ENCODE assay signal across 38 cellular contexts in genomic region chr18:52337286-52337685, GRCh38. TPM values are rescaled to one million over a fixed set of nuclear protein-coding genes. Genes with fewer than 3 reads are reported as not detected.
DNase-seq lines count a peak whose midpoint lies in the region; ATAC-seq and TF ChIP-seq lines count a peak whose summit lies in the region.
"Had no signal": no experiment of that assay in that cellular context is flagged by ENCODE, and none has a peak within 500 bp of the region (broad histone marks: within the 10 kb centered on the region; RNA-seq: fewer than 3 reads in every experiment).

No MANE protein-coding gene starts in this region.

- H3K27me3 ChIP-seq in mammary epithelial cell (ENCODE audit: insufficient read depth, low read length) (peaks cover 28% of the 10 kb centered on the region), adipocyte (replicated peaks; ENCODE audit: control insufficient read depth, insufficient read depth, low read length) (peaks cover 32% of the 10 kb centered on the region)

- H3K27ac ChIP-seq in mammary epithelial cell (ENCODE audit: insufficient read depth, low read depth, low read length) = no peak overlapping the region
- H3K27ac ChIP-seq: cardiac muscle cell, colonic mucosa, epithelial cell of prostate, gastrocnemius medialis, HL-60, neural progenitor cell, parathyroid adenoma, upper lobe of right lung, WERI-Rb-1 had no signal

- no peaks in the 10 kb centered on the region for H3K36me3 Mint-ChIP-seq in MCF 10A (ENCODE audit: insufficient read depth, unreplicated experiment)
- H3K36me3 Mint-ChIP-seq: CD8-positive, alpha-beta memory T cell; neural progenitor cell had no signal

- dilution Hi-C loops in mammary epithelial cell (cut with HindIII; ENCODE audit: low sequenced_read_pairs) = no loop called here

- no peaks in the 10 kb centered on the region for H3K79me2 ChIP-seq in mammary epithelial cell (ENCODE audit: insufficient read depth, low read length)
- H3K79me2 ChIP-seq: parathyroid adenoma had no signal

- TF ChIP-seq CTCF in mammary epithelial cell (conservative IDR thresholded peaks at IDR 0.05 in 1 of 2, IDR thresholded peaks at IDR 0.05 in 1 of 2; ENCODE audit: extremely low read depth in 1 of 2, insufficient read depth in 1 of 2, low read depth in 1 of 2, low read length in 2 of 2) (no peak), MCF 10A (IDR thresholded peaks at IDR 0.05; ENCODE audit: unreplicated experiment) (no peak), fibroblast of pulmonary artery (IDR thresholded peaks at IDR 0.05; ENCODE audit: low read length, missing control alignments) (no peak)

- no peak overlapping the region for H3K27ac Mint-ChIP-seq in MCF 10A (ENCODE audit: low read depth, unreplicated experiment)
- H3K27ac Mint-ChIP-seq: activated CD4-positive, alpha-beta T cell treated with anti-CD3 and anti-CD28 coated beads, Interleukin-2, amount 10 ng/mL, durations not matched to agents 24 days and 14 days; activated naive CD4-positive, alpha-beta T cell treated with anti-CD3 and anti-CD28 coated beads, Interleukin-2, amount 50 U/mL, for 72 hours; CD8-positive, alpha-beta memory T cell; neural progenitor cell had no signal

- H3K4me3 Mint-ChIP-seq in MCF 10A (ENCODE audit: unreplicated experiment) = no peak overlapping the region
- H3K4me3 Mint-ChIP-seq: activated CD4-positive, alpha-beta T cell treated with anti-CD3 and anti-CD28 coated beads, Interleukin-2, amount 10 ng/mL, durations not matched to agents 24 days and 14 days; CD8-positive, alpha-beta memory T cell; neural progenitor cell had no signal

- ATAC-seq in Right ventricle myocardium inferior (no peak), GM18909 (IDR thresholded peaks at IDR 0.05; ENCODE audit: poor library complexity, unreplicated experiment) (no peak)
- ATAC-seq: activated naive CD4-positive, alpha-beta T cell treated with anti-CD3 and anti-CD28 coated beads, Interleukin-2, amount 50 U/mL, for 72 hours; gastrocnemius medialis; Panc1; stimulated activated naive CD8-positive, alpha-beta T cell treated with anti-CD3 and anti-CD28 coated beads, Interleukin-15, Interleukin-2, amounts not matched to agents 100 U/mL and 50 U/mL, for 24 hours; upper lobe of right lung had no signal

- H3K4me1 Mint-ChIP-seq in MCF 10A (ENCODE audit: insufficient read depth, unreplicated experiment) = no peaks in the 10 kb centered on the region
- H3K4me1 Mint-ChIP-seq: activated CD4-positive, alpha-beta T cell treated with anti-CD3 and anti-CD28 coated beads, Interleukin-2, amount 10 ng/mL, durations not matched to agents 24 days and 14 days; CD8-positive, alpha-beta memory T cell had no signal

- CTCF ChIA-PET in mammary epithelial cell (lab: Charles Lee; ENCODE audit: low non-redundant PET) (no interaction called here), MCF 10A (lab: Yijun Ruan, JAX) (interaction anchor here (0.9 kb wide), 1 partner anchor 669 kb away, joined by 3 read pairs; no protein-coding TSS in a partner anchor)

- H3K27me3 Mint-ChIP-seq in MCF 10A (ENCODE audit: insufficient read depth, unreplicated experiment) = no peaks in the 10 kb centered on the region

- WGBS in mammary epithelial cell (ENCODE audit: low coverage, missing lambda C conversion rate) = 50% methylated on average over 1 of the region's 1 CpG

- H3K9me3 Mint-ChIP-seq in MCF 10A (ENCODE audit: unreplicated experiment) = no peaks in the 10 kb centered on the region
- H3K9me3 Mint-ChIP-seq: neural progenitor cell had no signal

- DNase-seq in mammary epithelial cell (peak; percentile 71), MCF 10A (ENCODE audit: unreplicated experiment) (no peak), adipocyte (ENCODE audit: low read depth) (peak; percentile 25), fibroblast of pulmonary artery (ENCODE audit: low read depth) (peak; percentile 32), erythroblast (lab: John Stamatoyannopoulos, UW) (no peak), T-helper 9 cell (no peak), Right ventricle myocardium inferior (ENCODE audit: missing footprints) (no peak)
- DNase-seq: 8988T; activated CD4-positive, alpha-beta T cell treated with anti-CD3 and anti-CD28 coated beads, Interleukin-2, amount 10 ng/mL, durations not matched to agents 24 days and 14 days; activated effector memory CD4-positive, alpha-beta T cell treated with Interleukin-2 at 50 U/mL for 16 hours; activated T-cell treated with anti-CD3 and anti-CD28 coated beads, Interleukin-2, amount 50 U/mL, for 1 hour; BE2C; CD8-positive, alpha-beta memory T cell; colonic mucosa; DMS 273 treated with DMSO at 0.1 percent for 48 hours; effector CD4-positive, alpha-beta T cell; gastrocnemius medialis; H7; hippocampal formation; NCI-H1417; NCI-H2029; NCI-H69; SIG-M5; stimulated activated CD4-positive, alpha-beta T cell treated with anti-CD3 and anti-CD28 coated beads, Interleukin-2, amount 100 ng/mL, for 24 hours; stimulated activated naive CD8-positive, alpha-beta T cell treated with anti-CD3 and anti-CD28 coated beads, Interleukin-15, Interleukin-2, amounts not matched to agents 100 U/mL and 50 U/mL, for 24 hours; T1000; upper lobe of right lung; WERI-Rb-1 had no signal

- H3K4me3 ChIP-seq in mammary epithelial cell (replicated peaks in 1 of 3; ENCODE audit: insufficient read depth in 1 of 3, low read depth in 2 of 3, low read length in 3 of 3) = no peak overlapping the region
- H3K4me3 ChIP-seq in adipocyte (ENCODE audit: low read length) = no peak overlapping the region
- no peak overlapping the region for H3K4me3 ChIP-seq in fibroblast of pulmonary artery (replicated peaks; ENCODE audit: low read depth, low read length)
- H3K4me3 ChIP-seq: cardiac muscle cell, colonic mucosa, gastrocnemius medialis, neural progenitor cell, upper lobe of right lung had no signal

- intact Hi-C loops in mammary epithelial cell (cut with micrococcal nuclease) = no loop called here
- intact Hi-C loops in MCF 10A (cut with micrococcal nuclease) = no loop called here
- intact Hi-C loops in Right ventricle myocardium inferior (cut with DNase I) = no loop called here

- H3K9me3 ChIP-seq in mammary epithelial cell (replicated peaks; ENCODE audit: insufficient read depth, low read length) (no peaks in the 10 kb centered on the region), adipocyte (ENCODE audit: control insufficient read depth, low read length) (no peaks in the 10 kb centered on the region)
- H3K9me3 ChIP-seq: BE2C, colonic mucosa, gastrocnemius medialis, upper lobe of right lung had no signal

- H4K20me1 ChIP-seq in mammary epithelial cell (ENCODE audit: insufficient read depth, low read length) = no peaks in the 10 kb centered on the region

- H3K4me1 ChIP-seq in mammary epithelial cell (ENCODE audit: insufficient read depth, low read length) (peaks cover 12% of the 10 kb centered on the region), adipocyte (ENCODE audit: control insufficient read depth, insufficient read depth, low read length) (peaks cover 4% of the 10 kb centered on the region)
- H3K4me1 ChIP-seq: BE2C, colonic mucosa, gastrocnemius medialis, parathyroid adenoma, upper lobe of right lung had no signal

- no peak overlapping the region for H3K9ac ChIP-seq in mammary epithelial cell (ENCODE audit: insufficient read depth, low read length)
- no peak overlapping the region for H3K9ac ChIP-seq in adipocyte (ENCODE audit: low read length)
- H3K9ac ChIP-seq: neural progenitor cell, parathyroid adenoma had no signal

- TF ChIP-seq POLR2A in erythroblast (IDR thresholded peaks at IDR 0.05; ENCODE audit: low read length) = no peak

- in situ Hi-C loops in mammary epithelial cell (cut with MboI; ENCODE audit: low sequenced_read_pairs in 2 of 2) = no loop called here

- BruUV-seq in mammary epithelial cell (replicated peaks; lab: Mats Ljungman, UMichigan) (no TSS peak), MCF 10A (replicated peaks; lab: Mats Ljungman, UMichigan) (no TSS peak)

- POLR2A ChIA-PET in MCF 10A (lab: Yijun Ruan, JAX) = no interaction called here

- H3K4me2 ChIP-seq in mammary epithelial cell (ENCODE audit: insufficient read depth, low read depth, low read length) = no peak overlapping the region
- H3K4me2 ChIP-seq: neural progenitor cell had no signal

- H3K36me3 ChIP-seq in mammary epithelial cell (ENCODE audit: insufficient read depth, low read length) (no peaks in the 10 kb centered on the region), adipocyte (ENCODE audit: control insufficient read depth, insufficient read depth, low read length, severe bottlenecking) (no peaks in the 10 kb centered on the region)
- H3K36me3 ChIP-seq: BE2C, cardiac muscle cell, colonic mucosa, gastrocnemius medialis, neural progenitor cell, upper lobe of right lung, WERI-Rb-1 had no signal

- no peak overlapping the region for H2AFZ ChIP-seq in mammary epithelial cell (ENCODE audit: low read depth, low read length)
- H2AFZ ChIP-seq: neural progenitor cell, parathyroid adenoma had no signal

RNA-seq across cellular contexts. Expression of gene DCC, which starts 2.7 kb away (rescaled TPM):
- total RNA-seq in mammary epithelial cell (not detected), MCF 10A (2022) (not detected in 2 replicates), Right ventricle myocardium inferior (not detected)
- not detected for polyA plus RNA-seq in mammary epithelial cell
- not detected for polyA minus RNA-seq in mammary epithelial cell
- total RNA-seq: activated CD4-positive, alpha-beta T cell treated with anti-CD3 and anti-CD28 coated beads, Interleukin-2, amount 10 ng/mL, durations not matched to agents 24 days and 14 days; activated CD8-positive, alpha-beta memory T cell treated with anti-CD3 and anti-CD28 coated beads for 36 hours; activated naive CD4-positive, alpha-beta T cell treated with anti-CD3 and anti-CD28 coated beads, Interleukin-2, amount 50 U/mL, for 72 hours; CD8-positive, alpha-beta memory T cell; gastrocnemius medialis; myocyte had no signal
- polyA plus RNA-seq: CD8-positive, alpha-beta memory T cell had no signal

Comparison
In these comparisons a context has a peak if more than half of its experiments do, and no peak if none do; other contexts are left out.
1. DNase-seq: peak in mammary epithelial cell (single experiment), adipocyte (single experiment) and fibroblast of pulmonary artery (single experiment); none in MCF 10A (single experiment), erythroblast (0 of 2), T-helper 9 cell (single experiment) and Right ventricle myocardium inferior (single experiment).